Comparison of ENCODE assay signal across 20 cellular contexts in the genomic region with DNA sequence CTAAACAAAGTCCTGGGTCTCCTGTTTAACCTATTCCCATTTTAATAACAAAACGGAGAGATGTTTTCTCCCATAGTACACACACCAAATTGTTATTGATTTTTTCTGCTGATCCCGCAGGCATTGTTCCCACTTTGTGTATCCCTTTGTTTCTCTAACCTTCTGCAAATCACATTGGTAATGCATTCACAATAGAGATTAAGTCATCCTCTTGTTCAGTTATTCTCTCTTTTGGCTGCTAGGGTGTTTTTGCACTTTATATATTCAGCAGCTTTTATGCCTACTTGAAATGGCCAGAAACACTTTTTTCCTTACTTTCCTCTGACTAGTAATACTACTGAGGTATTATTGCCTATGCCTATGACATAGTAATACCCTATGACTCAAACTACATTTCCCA.
DNase-seq lines count a peak whose midpoint lies in the region; TF ChIP-seq lines count a peak whose summit lies in the region.
"Had no signal": no experiment of that assay in that cellular context is flagged by ENCODE, and none has a peak within 500 bp of the region (broad histone marks: within the 10 kb centered on the region; RNA-seq: fewer than 3 reads in every experiment).

No MANE protein-coding gene starts in this region.

- TF ChIP-seq EP300 in neural cell (conservative IDR thresholded peaks at IDR 0.05; ENCODE audit: poor library complexity, severe bottlenecking): no peak

- peaks cover 17% of the 10 kb centered on the region for H3F3A ChIP-seq in neural cell (ENCODE audit: insufficient read depth, low read length, poor library complexity, severe bottlenecking)

- no peaks in the 10 kb centered on the region for H3K9me2 ChIP-seq in neural cell (ENCODE audit: insufficient read depth, low read length)

- H3K36me3 ChIP-seq in neural cell (ENCODE audit: insufficient read depth, low read length): no peaks in the 10 kb centered on the region
- H3K36me3 ChIP-seq: BLaER1 treated with 17β-estradiol and CSF1 and Interleukin-3, amounts not matched to agents 10 nM and 100 nM; Peyer's patch had no signal

- peak overlapping the region; percentile 3 for H3K27ac ChIP-seq in neural cell (ENCODE audit: low read length)
- H3K27ac ChIP-seq: 22Rv1; BLaER1 treated with 17β-estradiol and CSF1 and Interleukin-3, amounts not matched to agents 10 nM and 100 nM; Peyer's patch had no signal

- H4K20me1 ChIP-seq in neural cell (ENCODE audit: insufficient read depth): no peaks in the 10 kb centered on the region
- H4K20me1 ChIP-seq: BLaER1 treated with 17β-estradiol and CSF1 and Interleukin-3, amounts not matched to agents 10 nM and 100 nM had no signal

- H3K9ac ChIP-seq in neural cell (ENCODE audit: low read length): no peak overlapping the region
- H3K9ac ChIP-seq: BLaER1 treated with 17β-estradiol and CSF1 and Interleukin-3, amounts not matched to agents 10 nM and 100 nM had no signal

- no peak for TF ChIP-seq CTCF in neural cell (IDR thresholded peaks at IDR 0.05; ENCODE audit: poor library complexity, severe bottlenecking)

- no peaks in the 10 kb centered on the region for H3K79me2 ChIP-seq in neural cell (replicated peaks; ENCODE audit: insufficient read depth, low read length)

- TF ChIP-seq RAD21 in neural cell (conservative IDR thresholded peaks at IDR 0.05): no peak

- no peak overlapping the region for H3K4me3 ChIP-seq in neural cell (ENCODE audit: low read length)
- H3K4me3 ChIP-seq: BLaER1 treated with 17β-estradiol and CSF1 and Interleukin-3, amounts not matched to agents 10 nM and 100 nM; Peyer's patch had no signal

- H3K27me3 ChIP-seq in neural cell (ENCODE audit: insufficient read depth, low read depth, low read length): no peaks in the 10 kb centered on the region
- H3K27me3 ChIP-seq: BLaER1 treated with 17β-estradiol and CSF1 and Interleukin-3, amounts not matched to agents 10 nM and 100 nM; Peyer's patch had no signal

- no peaks in the 10 kb centered on the region for H3K9me3 ChIP-seq in neural cell (ENCODE audit: low read length)
- H3K9me3 ChIP-seq: BLaER1 treated with 17β-estradiol and CSF1 and Interleukin-3, amounts not matched to agents 10 nM and 100 nM; Peyer's patch had no signal

- H2AFZ ChIP-seq in neural cell (ENCODE audit: low read depth, low read length): no peak overlapping the region

- H3K4me2 ChIP-seq in neural cell (ENCODE audit: low read length): no peak overlapping the region
- H3K4me2 ChIP-seq: BLaER1 treated with 17β-estradiol and CSF1 and Interleukin-3, amounts not matched to agents 10 nM and 100 nM had no signal

- DNase-seq in NCI-H2107 treated with DMSO at 0.1 percent for 48 hours (lab: John Stamatoyannopoulos, UW; ENCODE audit: unreplicated experiment) (peak; percentile 37), NCI-H2107 (lab: John Stamatoyannopoulos, UW) (no peak), NCI-H345 (lab: John Stamatoyannopoulos, UW) (peak; percentile 84), NCI-H2029 treated with DMSO at 0.1 percent for 48 hours (lab: John Stamatoyannopoulos, UW) (no peak), NCI-H1417 treated with DMSO at 0.1 percent for 48 hours (lab: John Stamatoyannopoulos, UW) (no peak), AML-193 (lab: John Stamatoyannopoulos, UW) (no peak), ureter (ENCODE audit: low spot score) (no peak)
- DNase-seq: DMS153, EL, H7, MV-4-11, NCI-H1694, NCI-H226, NCI-H69, Peyer's patch, SHP77, T-helper 2 cell had no signal

TF ChIP-seq in neural cell, 6 proteins besides CTCF, POLR2A, EP300 and RAD21:
- TF ChIP-seq TAF1 (IDR thresholded peaks at IDR 0.05; ENCODE audit: low read depth) (no peak), POLR2AphosphoS5 (IDR thresholded peaks at IDR 0.05) (no peak), MXI1 (conservative IDR thresholded peaks at IDR 0.05; ENCODE audit: poor library complexity, severe bottlenecking) (no peak), EZH2 (IDR thresholded peaks at IDR 0.05; ENCODE audit: borderline replicate concordance, insufficient read depth, low read length, poor library complexity, severe bottlenecking) (no peak), SMC3 (conservative IDR thresholded peaks at IDR 0.05; ENCODE audit: poor library complexity) (no peak)
- TF ChIP-seq, protein P1, sequence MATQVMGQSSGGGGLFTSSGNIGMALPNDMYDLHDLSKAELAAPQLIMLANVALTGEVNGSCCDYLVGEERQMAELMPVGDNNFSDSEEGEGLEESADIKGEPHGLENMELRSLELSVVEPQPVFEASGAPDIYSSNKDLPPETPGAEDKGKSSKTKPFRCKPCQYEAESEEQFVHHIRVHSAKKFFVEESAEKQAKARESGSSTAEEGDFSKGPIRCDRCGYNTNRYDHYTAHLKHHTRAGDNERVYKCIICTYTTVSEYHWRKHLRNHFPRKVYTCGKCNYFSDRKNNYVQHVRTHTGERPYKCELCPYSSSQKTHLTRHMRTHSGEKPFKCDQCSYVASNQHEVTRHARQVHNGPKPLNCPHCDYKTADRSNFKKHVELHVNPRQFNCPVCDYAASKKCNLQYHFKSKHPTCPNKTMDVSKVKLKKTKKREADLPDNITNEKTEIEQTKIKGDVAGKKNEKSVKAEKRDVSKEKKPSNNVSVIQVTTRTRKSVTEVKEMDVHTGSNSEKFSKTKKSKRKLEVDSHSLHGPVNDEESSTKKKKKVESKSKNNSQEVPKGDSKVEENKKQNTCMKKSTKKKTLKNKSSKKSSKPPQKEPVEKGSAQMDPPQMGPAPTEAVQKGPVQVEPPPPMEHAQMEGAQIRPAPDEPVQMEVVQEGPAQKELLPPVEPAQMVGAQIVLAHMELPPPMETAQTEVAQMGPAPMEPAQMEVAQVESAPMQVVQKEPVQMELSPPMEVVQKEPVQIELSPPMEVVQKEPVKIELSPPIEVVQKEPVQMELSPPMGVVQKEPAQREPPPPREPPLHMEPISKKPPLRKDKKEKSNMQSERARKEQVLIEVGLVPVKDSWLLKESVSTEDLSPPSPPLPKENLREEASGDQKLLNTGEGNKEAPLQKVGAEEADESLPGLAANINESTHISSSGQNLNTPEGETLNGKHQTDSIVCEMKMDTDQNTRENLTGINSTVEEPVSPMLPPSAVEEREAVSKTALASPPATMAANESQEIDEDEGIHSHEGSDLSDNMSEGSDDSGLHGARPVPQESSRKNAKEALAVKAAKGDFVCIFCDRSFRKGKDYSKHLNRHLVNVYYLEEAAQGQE (IDR thresholded peaks at IDR 0.05; ENCODE audit: borderline replicate concordance): no peak

Comparison
In these comparisons a context has a peak if more than half of its experiments do, and no peak if none do; other contexts are left out.
1. DNase-seq: peak in NCI-H2107 treated with DMSO at 0.1 percent for 48 hours (single experiment) and NCI-H345 (single experiment); none in NCI-H2107 (single experiment), NCI-H2029 treated with DMSO at 0.1 percent for 48 hours (single experiment), NCI-H1417 treated with DMSO at 0.1 percent for 48 hours (single experiment), AML-193 (0 of 2) and ureter (single experiment).